ENCODE assay signal across 14 cellular contexts in genomic region chr3:181417748-181418147, GRCh38.
DNase-seq lines count a peak whose midpoint lies in the region; ATAC-seq and TF ChIP-seq lines count a peak whose summit lies in the region.
"Had no signal": no experiment of that assay in that cellular context is flagged by ENCODE, and none has a peak within 500 bp of the region (broad histone marks: within the 10 kb centered on the region; RNA-seq: fewer than 3 reads in every experiment).

No MANE protein-coding gene starts in this region.

- H3K4me1 ChIP-seq in RWPE2 (ENCODE audit: insufficient read depth, poor library complexity, severe bottlenecking), result peaks cover 10% of the 10 kb centered on the region
- H3K4me1 ChIP-seq in neuronal stem cell (ENCODE audit: control insufficient read depth in 2 of 2, insufficient read depth in 1 of 2, low read depth in 1 of 2, low read length in 2 of 2), result peaks cover 3 to 42% of the 10 kb centered on the region in 2 donors

- H2BK15ac ChIP-seq in neuronal stem cell (ENCODE audit: low read length), result no peak overlapping the region

- ATAC-seq in RWPE2 (ENCODE audit: low read depth) (peak; percentile 90), GM19397 (IDR thresholded peaks at IDR 0.05; ENCODE audit: unreplicated experiment) (no peak)

- H3K9ac ChIP-seq in neuronal stem cell (ENCODE audit: low read depth, low read length, poor library complexity), result no peak overlapping the region

- H2BK12ac ChIP-seq in neuronal stem cell (ENCODE audit: low read length), result no peak overlapping the region

- no peak overlapping the region for H2BK5ac ChIP-seq in neuronal stem cell (ENCODE audit: low read length)

- H3K79me1 ChIP-seq in neuronal stem cell (ENCODE audit: low read depth, low read length), result no peaks in the 10 kb centered on the region

- peak overlapping the region; percentile 32 for H2AFZ ChIP-seq in neuronal stem cell (ENCODE audit: low read length)

- no CpG with 5 or more reads among the region's 8 CpGs for WGBS in neuronal stem cell (ENCODE audit: extremely low coverage in 2 of 2, insufficient read length in 2 of 2, insufficient replicate concordance in 1 of 2), 2 donors

- H3K4ac ChIP-seq in neuronal stem cell (ENCODE audit: low read length), result no peak overlapping the region

- no peak overlapping the region for H3K4me3 ChIP-seq in NB4 (ENCODE audit: low read depth, low read length)
- H3K4me3 ChIP-seq in RWPE2 (ENCODE audit: severe bottlenecking), result no peak overlapping the region
- H3K4me3 ChIP-seq in neuronal stem cell (ENCODE audit: low read length in 2 of 2), result peak overlapping the region in 1 of 2 donors; percentile 28
- H3K4me3 ChIP-seq: skin epidermis had no signal

- no peak overlapping the region for H3K14ac ChIP-seq in neuronal stem cell (ENCODE audit: low read length)

- H2BK120ac ChIP-seq in neuronal stem cell (ENCODE audit: low read depth, low read length), result no peak overlapping the region

- H2AK5ac ChIP-seq in neuronal stem cell (ENCODE audit: low read depth, low read length), result no peak overlapping the region

- no peak overlapping the region for H4K91ac ChIP-seq in neuronal stem cell (ENCODE audit: low read depth, low read length, poor library complexity)

- H3K36me3 ChIP-seq in RWPE2 (ENCODE audit: low read depth), result no peaks in the 10 kb centered on the region
- H3K36me3 ChIP-seq in neuronal stem cell (replicated peaks in 1 of 2; ENCODE audit: control insufficient read depth in 2 of 2, insufficient read depth in 2 of 2, low read length in 2 of 2), result no peaks in the 10 kb centered on the region

- no peak overlapping the region for H3K4me2 ChIP-seq in neuronal stem cell (ENCODE audit: insufficient read depth, low read length, poor library complexity, severe bottlenecking)

- TF ChIP-seq POLR2A in NB4 (IDR thresholded peaks at IDR 0.05; ENCODE audit: extremely low read depth, insufficient read length), result no peak

- H3K27ac ChIP-seq in RWPE2 (ENCODE audit: poor library complexity, severe bottlenecking), result no peak overlapping the region
- H3K27ac ChIP-seq in epithelial cell of prostate, result no peak overlapping the region
- H3K27ac ChIP-seq in neuronal stem cell (replicated peaks; ENCODE audit: low read length), result no peak overlapping the region
- H3K27ac ChIP-seq: C4-2B, skin epidermis had no signal

- no peak overlapping the region for H3K18ac ChIP-seq in neuronal stem cell (ENCODE audit: low read length)

- H3K9me3 ChIP-seq in RWPE2 (ENCODE audit: severe bottlenecking), result no peaks in the 10 kb centered on the region
- no peaks in the 10 kb centered on the region for H3K9me3 ChIP-seq in neuronal stem cell (replicated peaks in 1 of 2; ENCODE audit: control insufficient read depth in 2 of 2, insufficient read depth in 1 of 2, low read depth in 1 of 2, low read length in 2 of 2)

- peak; percentile 4 for DNase-seq in NB4 (ENCODE audit: low read depth)
- peak; percentile 54 for DNase-seq in RWPE2 (ENCODE audit: low spot score)
- peak; percentile 51 for DNase-seq in epithelial cell of prostate (ENCODE audit: low read depth, low spot score)
- peak; percentile 23 for DNase-seq in neuronal stem cell (ENCODE audit: low spot score)
- no peak for DNase-seq in T-helper 2 cell
- DNase-seq in DMS79 treated with DMSO at 0.1 percent for 48 hours (lab: John Stamatoyannopoulos, UW), result no peak
- no peak for DNase-seq in NCI-H1048 (lab: John Stamatoyannopoulos, UW)
- DNase-seq: activated CD4-positive, CD25-positive, alpha-beta regulatory T cell; activated T-cell treated with anti-CD3 and anti-CD28 coated beads, Interleukin-2, amount 50 U/mL, for 48 hours; naive B cell; NCI-H2171 had no signal

- TF ChIP-seq CTCF in NB4 (IDR thresholded peaks at IDR 0.05; ENCODE audit: low read depth, low read length), result no peak
- TF ChIP-seq CTCF in RWPE2 (IDR thresholded peaks at IDR 0.05; ENCODE audit: poor library complexity, severe bottlenecking), result no peak

- no peak overlapping the region for H4K8ac ChIP-seq in neuronal stem cell (ENCODE audit: low read depth, low read length)

- no peak overlapping the region for H3K23ac ChIP-seq in neuronal stem cell (ENCODE audit: low read depth, low read length, poor library complexity)

- H3K27me3 ChIP-seq in RWPE2 (ENCODE audit: insufficient read depth, poor library complexity, severe bottlenecking), result no peaks in the 10 kb centered on the region
- no peaks in the 10 kb centered on the region for H3K27me3 ChIP-seq in neuronal stem cell (ENCODE audit: control insufficient read depth in 3 of 3, insufficient read depth in 3 of 3, low read depth in 1 of 3, low read length in 3 of 3)

Comparison
In these comparisons a context has a peak if more than half of its experiments do, and no peak if none do; other contexts are left out.
1. DNase-seq: peak in NB4 (single experiment), RWPE2 (single experiment), epithelial cell of prostate (single experiment) and neuronal stem cell (single experiment); none in T-helper 2 cell (0 of 5), DMS79 treated with DMSO at 0.1 percent for 48 hours (single experiment) and NCI-H1048 (single experiment).